9 cellular contexts compared by ENCODE assay signal in genomic region chr17:45098869-45099616, GRCh38. TPM values are rescaled to one million over a fixed set of nuclear protein-coding genes. Genes with fewer than 3 reads are reported as not detected.
DNase-seq lines count a peak whose midpoint lies in the region; ATAC-seq and TF ChIP-seq lines count a peak whose summit lies in the region.
"Had no signal": no experiment of that assay in that cellular context is flagged by ENCODE, and none has a peak within 500 bp of the region (broad histone marks: within the 10 kb centered on the region; RNA-seq: fewer than 3 reads in every experiment).

No MANE protein-coding gene starts in this region.

- TF ChIP-seq POLR2A in Peyer's patch (IDR thresholded peaks at IDR 0.05) = no peak

- H3K9me3 Mint-ChIP-seq in activated T-helper 17 cell treated with anti-CD3 and anti-CD28 coated beads, Interleukin-2, amount 50 U/mL, for 72 hours = no peaks in the 10 kb centered on the region
- H3K9me3 Mint-ChIP-seq in neural crest cell = no peaks in the 10 kb centered on the region
- H3K9me3 Mint-ChIP-seq in stimulated activated naive CD8-positive, alpha-beta T cell treated with anti-CD3 and anti-CD28 coated beads, Interleukin-15, amount 100 ng/mL, for 72 hours = no peaks in the 10 kb centered on the region

- H3K27me3 Mint-ChIP-seq in activated T-helper 17 cell treated with anti-CD3 and anti-CD28 coated beads, Interleukin-2, amount 50 U/mL, for 72 hours = no peaks in the 10 kb centered on the region
- H3K27me3 Mint-ChIP-seq in neural crest cell (ENCODE audit: low read depth) = no peaks in the 10 kb centered on the region
- no peaks in the 10 kb centered on the region for H3K27me3 Mint-ChIP-seq in stimulated activated naive CD8-positive, alpha-beta T cell treated with anti-CD3 and anti-CD28 coated beads, Interleukin-15, amount 100 ng/mL, for 72 hours

- H3K4me1 ChIP-seq in Peyer's patch = peaks cover 0 to 8% (median 0%) of the 10 kb centered on the region in 4 donors

- H3K4me1 Mint-ChIP-seq in activated T-helper 17 cell treated with anti-CD3 and anti-CD28 coated beads, Interleukin-2, amount 50 U/mL, for 72 hours = peaks cover 3% of the 10 kb centered on the region
- H3K4me1 Mint-ChIP-seq in neural crest cell = no peaks in the 10 kb centered on the region
- H3K4me1 Mint-ChIP-seq in stimulated activated naive CD8-positive, alpha-beta T cell treated with anti-CD3 and anti-CD28 coated beads, Interleukin-15, amount 100 ng/mL, for 72 hours = peaks cover 7% of the 10 kb centered on the region

- DNase-seq in D341Med (ENCODE audit: low spot score) = peak; percentile 95
- DNase-seq in KG1 (lab: John Stamatoyannopoulos, UW) = peak; percentile 45
- DNase-seq in Peyer's patch = peak; percentile 79 to 95 (median 90)
- peak; percentile 73 for DNase-seq in fibroblast of peridontal ligament (ENCODE audit: extremely low read depth)
- peak; percentile 89 for DNase-seq in neural crest cell (ENCODE audit: low read depth, low spot score)
- DNase-seq in stimulated activated naive CD8-positive, alpha-beta T cell treated with anti-CD3 and anti-CD28 coated beads, Interleukin-15, amount 100 ng/mL, for 72 hours = peak; percentile 66 to 71

- peak; percentile 94 for ATAC-seq in activated T-helper 17 cell treated with anti-CD3 and anti-CD28 coated beads, Interleukin-2, amount 50 U/mL, for 72 hours (replicated peaks)
- peak; percentile 93 for ATAC-seq in stimulated activated naive CD8-positive, alpha-beta T cell treated with anti-CD3 and anti-CD28 coated beads, Interleukin-15, amount 100 ng/mL, for 72 hours
- ATAC-seq in HG02642 (IDR thresholded peaks at IDR 0.05; ENCODE audit: poor library complexity, unreplicated experiment) = no peak

- no peaks in the 10 kb centered on the region for H3K27me3 ChIP-seq in Peyer's patch

- peak overlapping the region in 2 of 4 donors; percentile 5 to 7 for H3K27ac ChIP-seq in Peyer's patch
- H3K27ac ChIP-seq: SK-N-MC had no signal

- peaks cover 87% of the 10 kb centered on the region for H3K36me3 Mint-ChIP-seq in activated T-helper 17 cell treated with anti-CD3 and anti-CD28 coated beads, Interleukin-2, amount 50 U/mL, for 72 hours (ENCODE audit: low read depth)
- H3K36me3 Mint-ChIP-seq in neural crest cell (ENCODE audit: low read depth) = peaks cover 17% of the 10 kb centered on the region

- H3K4me3 Mint-ChIP-seq in activated T-helper 17 cell treated with anti-CD3 and anti-CD28 coated beads, Interleukin-2, amount 50 U/mL, for 72 hours = no peak overlapping the region
- H3K4me3 Mint-ChIP-seq in neural crest cell = no peak overlapping the region
- no peak overlapping the region for H3K4me3 Mint-ChIP-seq in stimulated activated naive CD8-positive, alpha-beta T cell treated with anti-CD3 and anti-CD28 coated beads, Interleukin-15, amount 100 ng/mL, for 72 hours

- no peak overlapping the region for H3K4me3 ChIP-seq in Peyer's patch
- H3K4me3 ChIP-seq: SK-N-MC had no signal

- no peak overlapping the region for H3K27ac Mint-ChIP-seq in activated T-helper 17 cell treated with anti-CD3 and anti-CD28 coated beads, Interleukin-2, amount 50 U/mL, for 72 hours
- no peak overlapping the region for H3K27ac Mint-ChIP-seq in neural crest cell (ENCODE audit: unreplicated experiment)
- peak overlapping the region in 1 of 2 donors; percentile 71 for H3K27ac Mint-ChIP-seq in stimulated activated naive CD8-positive, alpha-beta T cell treated with anti-CD3 and anti-CD28 coated beads, Interleukin-15, amount 100 ng/mL, for 72 hours

- H3K9me3 ChIP-seq in Peyer's patch = no peaks in the 10 kb centered on the region

- H3K36me3 ChIP-seq in Peyer's patch = peaks cover 0 to 96% (median 4%) of the 10 kb centered on the region in 3 donors

- TF ChIP-seq CTCF in Peyer's patch (IDR thresholded peaks at IDR 0.05) (peak; percentile 55 to 92 (median 83)), neural crest cell (conservative IDR thresholded peaks at IDR 0.05) (peak; percentile 89)

RNA-seq across cellular contexts. Expression of gene PLCD3, which starts 33.3 kb away (rescaled TPM):
- total RNA-seq in Peyer's patch = 10 to 100 TPM; 11.6 to 44.4 (median 18.4) TPM
- 1 to 10 TPM; 3.1 to 6.5 TPM for total RNA-seq in activated T-helper 17 cell treated with anti-CD3 and anti-CD28 coated beads, Interleukin-2, amount 50 U/mL, for 72 hours
- total RNA-seq in neural crest cell = 34.2 and 36.5 TPM in 2 replicates

RNA-seq across cellular contexts. Expression of gene ACBD4, which starts 36.4 kb away (rescaled TPM):
- total RNA-seq in Peyer's patch (100 to 1,000 TPM in 1 of 4 donors, 10 to 100 TPM in 3; 33.8 to 124 (median 76.3) TPM), neural crest cell (5.4 and 5.5 TPM in 2 replicates)
- total RNA-seq in activated T-helper 17 cell treated with anti-CD3 and anti-CD28 coated beads, Interleukin-2, amount 50 U/mL, for 72 hours = 10 to 100 TPM in 1 of 2 donors, 1 to 10 TPM in 1; 9.8 to 12.6 TPM

RNA-seq across cellular contexts. Expression of gene NMT1, which starts 37.9 kb away (rescaled TPM):
- total RNA-seq in Peyer's patch (100 to 1,000 TPM in 1 of 4 donors, 10 to 100 TPM in 3; 60.9 to 111 (median 77.1) TPM), neural crest cell (116 and 118 TPM in 2 replicates)
- 100 to 1,000 TPM; 101 to 120 TPM for total RNA-seq in activated T-helper 17 cell treated with anti-CD3 and anti-CD28 coated beads, Interleukin-2, amount 50 U/mL, for 72 hours

RNA-seq across cellular contexts. Expression of gene DCAKD, which starts 47.6 kb away (rescaled TPM):
- total RNA-seq in Peyer's patch (10 to 100 TPM; 12.6 to 78.4 (median 23.2) TPM), neural crest cell (89.6 and 91.8 TPM in 2 replicates)
- 10 to 100 TPM; 36.5 to 36.6 TPM for total RNA-seq in activated T-helper 17 cell treated with anti-CD3 and anti-CD28 coated beads, Interleukin-2, amount 50 U/mL, for 72 hours

RNA-seq across cellular contexts. Expression of gene HEXIM1, which starts 49.2 kb away (rescaled TPM):
- total RNA-seq in Peyer's patch (10 to 100 TPM; 24.3 to 41.8 (median 31.7) TPM), neural crest cell (28.9 and 29.5 TPM in 2 replicates)
- 10 to 100 TPM; 45.9 to 66.4 TPM for total RNA-seq in activated T-helper 17 cell treated with anti-CD3 and anti-CD28 coated beads, Interleukin-2, amount 50 U/mL, for 72 hours

Comparison
In these comparisons a context has a peak if more than half of its experiments do, and no peak if none do; other contexts are left out.
1. DNase-seq: peak in every context shown above with its lines; median percentile 95 in D341Med; 90 in Peyer's patch; 89 in neural crest cell; 73 in fibroblast of peridontal ligament; 68 in stimulated activated naive CD8-positive, alpha-beta T cell treated with anti-CD3 and anti-CD28 coated beads, Interleukin-15, amount 100 ng/mL, for 72 hours; 45 in KG1.